Comparison of ENCODE assay signal across 11 cellular contexts in genomic region chr1:119773711-119774241, GRCh38. TPM values are rescaled to one million over a fixed set of nuclear protein-coding genes. Genes with fewer than 3 reads are reported as not detected.
A peak's percentile ranks its signal among the peaks of the same experiment; 100 is the strongest.
DNase-seq lines count a peak whose midpoint lies in the region; ATAC-seq and TF ChIP-seq lines count a peak whose summit lies in the region.
"Had no signal": no experiment of that assay in that cellular context is flagged by ENCODE, and none has a peak within 500 bp of the region (broad histone marks: within the 10 kb centered on the region; RNA-seq: fewer than 3 reads in every experiment).

No MANE protein-coding gene starts in this region.

- no peak overlapping the region for H3K4me3 ChIP-seq in GM23248
- H3K4me3 ChIP-seq in foreskin fibroblast (ENCODE audit: low read depth in 1 of 2, low read length in 2 of 2), result no peak overlapping the region
- H3K4me3 ChIP-seq in testis, result no peak overlapping the region
- H3K4me3 ChIP-seq: ascending aorta had no signal

- WGBS in GM23248 (ENCODE audit: low coverage in 1 of 2, low lambda C conversion rate in 2 of 2, missing lambda C conversion rate in 2 of 2), 2 experiments, result 95 to 97% methylated on average over 3 of the region's 3 CpGs
- WGBS in testis, 2 donors, result 81 to 89% methylated on average over 3 of the region's 3 CpGs

- in situ Hi-C loops in GM23248 (cut with MboI), result no loop called here

- H3K27ac ChIP-seq in GM23248 (no peak overlapping the region), substantia nigra (ENCODE audit: low read depth, low read length, poor library complexity, severe bottlenecking) (no peak overlapping the region), testis (no peak overlapping the region)
- H3K27ac ChIP-seq: ascending aorta, KMS-11 had no signal

- H3K4me1 ChIP-seq in GM23248 (ENCODE audit: insufficient read depth), result peaks cover 15% of the 10 kb centered on the region
- no peaks in the 10 kb centered on the region for H3K4me1 ChIP-seq in testis
- H3K4me1 ChIP-seq: ascending aorta had no signal

- no peaks in the 10 kb centered on the region for H4K20me1 ChIP-seq in GM23248 (ENCODE audit: insufficient read depth)

- peak; percentile 64 for ATAC-seq in omental fat pad (ENCODE audit: low FRiP score)

- H3K9ac ChIP-seq in GM23248, result no peak overlapping the region
- H3K9ac ChIP-seq: KMS-11 had no signal

- DNase-seq in GM23248 (peak; percentile 38), NCI-H82 treated with DMSO at 0.1 percent for 48 hours (lab: John Stamatoyannopoulos, UW; ENCODE audit: unreplicated experiment) (peak; percentile 89), foreskin fibroblast (peak; percentile 63 to 82), omental fat pad (ENCODE audit: low spot score) (no peak), substantia nigra (lab: John Stamatoyannopoulos, UW) (no peak), NCI-H1092 treated with DMSO at 0.1 percent for 48 hours (lab: John Stamatoyannopoulos, UW) (no peak), testis (no peak)
- DNase-seq in activated CD8-positive, alpha-beta memory T cell treated with anti-CD3 and anti-CD28 coated beads, Interleukin-2, amount 50 U/mL, for 4 hours, result no peak
- DNase-seq: activated CD4-positive, alpha-beta memory T cell treated with anti-CD3 and anti-CD28 coated beads, Interleukin-2, amount 10 ng/mL, durations not matched to agents 7 days and 5 days had no signal

- H3K79me2 ChIP-seq in GM23248 (ENCODE audit: insufficient read depth), result no peaks in the 10 kb centered on the region

- no peaks in the 10 kb centered on the region for H3K27me3 ChIP-seq in GM23248 (replicated peaks; ENCODE audit: insufficient read depth)
- no peaks in the 10 kb centered on the region for H3K27me3 ChIP-seq in testis
- H3K27me3 ChIP-seq: ascending aorta had no signal

- H3K36me3 ChIP-seq in GM23248 (ENCODE audit: low read depth) (no peaks in the 10 kb centered on the region), testis (ENCODE audit: low read depth, missing control alignments) (no peaks in the 10 kb centered on the region)
- H3K36me3 ChIP-seq: ascending aorta had no signal

- H3K9me2 ChIP-seq in GM23248 (ENCODE audit: insufficient read depth), result no peaks in the 10 kb centered on the region

- no peak for TF ChIP-seq POLR2A in testis (IDR thresholded peaks at IDR 0.05)

- peak overlapping the region; percentile 11 for H3K4me2 ChIP-seq in GM23248 (ENCODE audit: unreplicated experiment)
- H3K4me2 ChIP-seq: KMS-11 had no signal

- no peak for TF ChIP-seq CTCF in foreskin fibroblast (IDR thresholded peaks at IDR 0.05; ENCODE audit: low read depth, low read length)
- no peak for TF ChIP-seq CTCF in omental fat pad (IDR thresholded peaks at IDR 0.05)
- TF ChIP-seq CTCF in testis (IDR thresholded peaks at IDR 0.05), result no peak

- H2AFZ ChIP-seq in GM23248, result 0 out of 2 replicates have a peak overlapping the region, but pooled peaks have one; percentile 4

- H3K9me3 ChIP-seq in GM23248 (ENCODE audit: low read depth) (no peaks in the 10 kb centered on the region), testis (no peaks in the 10 kb centered on the region)
- H3K9me3 ChIP-seq: ascending aorta had no signal

- 0 out of 2 replicates have a peak, but pooled peaks cover 7% of the 10 kb centered on the region for H3F3A ChIP-seq in GM23248 (ENCODE audit: insufficient read depth)

- intact Hi-C loops in testis (cut with DNase I; ENCODE audit: low total_unique reads), result no loop called here

RNA-seq across cellular contexts. Expression of gene HMGCS2, which starts 5.1 kb away (rescaled TPM):
- total RNA-seq in GM23248 (2014; rRNA removed; shearing (Covaris generic)), result not detected in 2 replicates
- polyA plus RNA-seq in GM23248 (2016; fragmentation: Nextera tagmentation; extraction: Ambion mirVana) (not detected in 2 replicates), testis (ENCODE audit: insufficient read depth, low read depth, low replicate concordance) (93.7 TPM)
- total RNA-seq in omental fat pad (1 to 10 TPM in 1 of 4 donors, under 1 TPM in 2, not detected in 1; 0.56 to 4.3 (median 0.96) TPM), testis (10 to 100 TPM in 1 of 2 donors, 1 to 10 TPM in 1; 2.5 to 43.6 TPM)
- total RNA-seq: activated CD4-positive, alpha-beta memory T cell treated with anti-CD3 and anti-CD28 coated beads, Interleukin-2, amount 10 ng/mL, durations not matched to agents 7 days and 5 days had no signal

RNA-seq across cellular contexts. Expression of gene REG4, which starts 37.5 kb away (rescaled TPM):
- total RNA-seq in GM23248 (2014; rRNA removed; shearing (Covaris generic)), result not detected in 2 replicates
- polyA plus RNA-seq in GM23248 (2016; fragmentation: Nextera tagmentation; extraction: Ambion mirVana) (not detected in 2 replicates), testis (ENCODE audit: insufficient read depth, low read depth, low replicate concordance) (6.3 TPM)
- total RNA-seq in omental fat pad (not detected), testis (1 to 10 TPM in 1 of 2 donors, under 1 TPM in 1; 0.16 to 1.9 TPM)
- total RNA-seq: activated CD4-positive, alpha-beta memory T cell treated with anti-CD3 and anti-CD28 coated beads, Interleukin-2, amount 10 ng/mL, durations not matched to agents 7 days and 5 days; ascending aorta had no signal

Comparison
In these comparisons a context has a peak if more than half of its experiments do, and no peak if none do; other contexts are left out.
1. DNase-seq: peak in GM23248 (single experiment), NCI-H82 treated with DMSO at 0.1 percent for 48 hours (single experiment) and foreskin fibroblast (2 of 2); none in omental fat pad (single experiment), substantia nigra (0 of 49), NCI-H1092 treated with DMSO at 0.1 percent for 48 hours (single experiment), activated CD8-positive, alpha-beta memory T cell treated with anti-CD3 and anti-CD28 coated beads, Interleukin-2, amount 50 U/mL, for 4 hours (single experiment) and testis (single experiment).